ENCODE assay signal across 1 cellular context in genomic region chr11:85694385-85694980, GRCh38.
TF ChIP-seq lines count a peak whose summit lies in the region.

No MANE protein-coding gene starts in this region.

TF ChIP-seq in GM23338, 12 proteins besides CTCF, POLR2A, EP300 and RAD21 (continued from another document):
- TF ChIP-seq JUNB (IDR thresholded peaks at IDR 0.05; ENCODE audit: unreplicated experiment) (no peak), STAT1 (IDR thresholded peaks at IDR 0.05; ENCODE audit: unreplicated experiment) (no peak), EZH2phosphoT487 (IDR thresholded peaks at IDR 0.05; ENCODE audit: unreplicated experiment) (no peak), ZNF331 (CRISPR knock-in tag; IDR thresholded peaks at IDR 0.05; ENCODE audit: low read depth) (no peak), EZH2 (IDR thresholded peaks at IDR 0.05; ENCODE audit: low read depth, unreplicated experiment) (no peak), ZNF114 (CRISPR knock-in tag; IDR thresholded peaks at IDR 0.05) (no peak), CREB1 (CRISPR knock-in tag; IDR thresholded peaks at IDR 0.05; ENCODE audit: low read depth) (no peak), ETS1 (IDR thresholded peaks at IDR 0.05) (no peak), REST (IDR thresholded peaks at IDR 0.05; ENCODE audit: unreplicated experiment) (no peak), POLR2AphosphoS5 (IDR thresholded peaks at IDR 0.05; ENCODE audit: low read depth) (no peak)
